ENCODE assay signal across 8 cellular contexts in the genomic region with DNA sequence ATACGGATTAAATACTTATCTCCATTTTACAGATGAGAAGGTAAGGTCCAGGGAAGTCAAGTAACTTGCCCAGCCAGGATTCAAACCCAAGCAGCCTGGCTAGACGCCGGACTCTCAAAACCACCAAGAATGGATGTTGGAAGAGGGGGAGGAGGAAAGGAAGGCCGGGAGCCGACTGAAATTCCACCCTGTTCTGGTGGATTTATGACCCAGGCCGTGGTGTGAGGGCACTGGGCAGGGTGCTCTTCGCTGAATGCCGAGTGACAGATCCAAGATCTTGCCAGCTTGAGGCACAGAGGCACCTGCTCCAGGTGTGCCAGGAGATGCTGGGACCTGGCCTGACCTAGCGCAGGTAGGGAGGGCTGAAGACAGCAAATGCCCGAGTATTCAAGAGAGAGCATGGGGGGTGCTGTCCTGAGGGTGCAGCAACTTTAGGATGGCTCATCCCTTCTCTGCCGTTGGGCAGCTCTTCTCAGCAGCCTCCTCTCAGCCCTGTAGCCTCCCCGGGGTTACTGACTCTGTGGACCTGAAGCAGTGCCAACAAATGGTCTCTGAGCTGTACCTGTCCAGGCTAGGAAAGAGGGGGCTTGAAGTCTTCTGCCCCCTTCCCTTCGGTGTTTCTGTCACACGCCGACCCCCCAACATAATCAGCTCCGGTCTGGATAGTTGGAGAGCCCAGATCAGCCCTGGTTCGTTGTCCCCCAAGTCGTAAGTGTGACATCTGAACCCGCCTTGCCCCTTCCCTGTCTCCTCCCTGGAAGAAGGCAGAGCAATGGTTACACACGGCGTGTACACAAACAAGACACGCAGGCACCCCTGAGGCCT. TPM values are rescaled to one million over a fixed set of nuclear protein-coding genes. Genes with fewer than 3 reads are reported as not detected.
DNase-seq lines count a peak whose midpoint lies in the region; ATAC-seq, FAIRE-seq and TF ChIP-seq lines count a peak whose summit lies in the region.

No MANE protein-coding gene starts in this region.

- H4K20me1 ChIP-seq in astrocyte (ENCODE audit: insufficient read depth, low read length): no peaks in the 10 kb centered on the region

- peak overlapping the region; percentile 30 for H3K4me3 ChIP-seq in astrocyte (ENCODE audit: insufficient read depth, low read depth, low read length)
- H3K4me3 ChIP-seq in right lobe of liver: peak overlapping the region; percentile 34 to 51 (median 37)
- H3K4me3 ChIP-seq in thyroid gland (replicated peaks in 1 of 3): peak overlapping the region in 1 of 3 donors; percentile 54
- peak overlapping the region in 1 of 2 donors; percentile 32 for H3K4me3 ChIP-seq in small intestine (ENCODE audit: low read depth in 1 of 2, low read length in 2 of 2)

- H3K27me3 Mint-ChIP-seq in T-helper 2 cell treated with Interferon-gamma antibody and Interleukin-4, amounts not matched to agents 5 μg/mL and 100 μg/mL, for 36 hours (ENCODE audit: low read depth): peaks cover 49% of the 10 kb centered on the region
- H3K27me3 Mint-ChIP-seq in astrocyte (ENCODE audit: low read depth, unreplicated experiment): peaks cover 4% of the 10 kb centered on the region

- H3K27ac Mint-ChIP-seq in T-helper 2 cell treated with Interferon-gamma antibody and Interleukin-4, amounts not matched to agents 5 μg/mL and 100 μg/mL, for 36 hours: no peak overlapping the region
- H3K27ac Mint-ChIP-seq in astrocyte (ENCODE audit: unreplicated experiment): peak overlapping the region; percentile 59

- H3K4me1 Mint-ChIP-seq in T-helper 2 cell treated with Interferon-gamma antibody and Interleukin-4, amounts not matched to agents 5 μg/mL and 100 μg/mL, for 36 hours (ENCODE audit: low read depth): peaks cover 3% of the 10 kb centered on the region
- H3K4me1 Mint-ChIP-seq in astrocyte (ENCODE audit: low read depth, unreplicated experiment): peaks cover 46% of the 10 kb centered on the region

- H3K27me3 ChIP-seq in astrocyte (ENCODE audit: insufficient read depth, low read length) (no peaks in the 10 kb centered on the region), right lobe of liver (no peaks in the 10 kb centered on the region), thyroid gland (no peaks in the 10 kb centered on the region), small intestine (ENCODE audit: control insufficient read depth in 2 of 2, insufficient read depth in 2 of 2, low read length in 2 of 2) (peaks cover 0 to 2% of the 10 kb centered on the region in 2 donors)

- peak overlapping the region; percentile 74 for H3K9ac ChIP-seq in astrocyte (ENCODE audit: low read length)

- H3K36me3 ChIP-seq in astrocyte (ENCODE audit: insufficient read depth, low read length): no peaks in the 10 kb centered on the region
- H3K36me3 ChIP-seq in right lobe of liver: no peaks in the 10 kb centered on the region
- H3K36me3 ChIP-seq in thyroid gland: no peaks in the 10 kb centered on the region
- H3K36me3 ChIP-seq in small intestine (ENCODE audit: control insufficient read depth in 2 of 2, insufficient read depth in 2 of 2, low read length in 2 of 2): no peaks in the 10 kb centered on the region

- H3K4me3 Mint-ChIP-seq in T-helper 2 cell treated with Interferon-gamma antibody and Interleukin-4, amounts not matched to agents 5 μg/mL and 100 μg/mL, for 36 hours: peak overlapping the region; percentile 69
- peak overlapping the region; percentile 70 for H3K4me3 Mint-ChIP-seq in astrocyte (ENCODE audit: unreplicated experiment)

- peak overlapping the region; percentile 82 for H2AFZ ChIP-seq in astrocyte (ENCODE audit: low read depth, low read length)

- H3K9me3 Mint-ChIP-seq in T-helper 2 cell treated with Interferon-gamma antibody and Interleukin-4, amounts not matched to agents 5 μg/mL and 100 μg/mL, for 36 hours: no peaks in the 10 kb centered on the region
- no peaks in the 10 kb centered on the region for H3K9me3 Mint-ChIP-seq in astrocyte (ENCODE audit: unreplicated experiment)

- DNase-seq in T-helper 2 cell treated with Interferon-gamma antibody and Interleukin-4, amounts not matched to agents 5 μg/mL and 100 μg/mL, for 36 hours (ENCODE audit: low spot score): no peak
- DNase-seq in T-helper 2 cell: no peak
- DNase-seq in astrocyte (ENCODE audit: low read depth): no peak
- peak in 1 of 3 donors; percentile 44 for DNase-seq in right lobe of liver
- DNase-seq in thyroid gland: no peak
- DNase-seq in small intestine: no peak

- no peak overlapping the region for H3K27ac ChIP-seq in astrocyte (ENCODE audit: low read depth, low read length)
- H3K27ac ChIP-seq in right lobe of liver: peak overlapping the region in 1 of 3 donors; percentile 37
- H3K27ac ChIP-seq in thyroid gland: peak overlapping the region; percentile 86 to 95 (median 90)
- H3K27ac ChIP-seq in small intestine (ENCODE audit: low read depth in 1 of 2, low read length in 1 of 2): peak overlapping the region in 1 of 2 donors; percentile 7

- intact Hi-C loops in right lobe of liver (cut with DNase I) (no loop called here), thyroid gland (cut with DNase I) (no loop called here)

- no peak for TF ChIP-seq POLR2A in right lobe of liver (IDR thresholded peaks at IDR 0.05)
- no peak for TF ChIP-seq POLR2A in thyroid gland (IDR thresholded peaks at IDR 0.05)

- TF ChIP-seq CTCF in astrocyte (IDR thresholded peaks at IDR 0.05; ENCODE audit: insufficient read depth, low read depth, low read length) (no peak), right lobe of liver (IDR thresholded peaks at IDR 0.05) (no peak), thyroid gland (IDR thresholded peaks at IDR 0.05) (no peak)

- FAIRE-seq in astrocyte (lab: Jason Lieb, UNC): no peak
- no peak for FAIRE-seq in small intestine (lab: Jason Lieb, UNC)

- H3K9me3 ChIP-seq in astrocyte (ENCODE audit: insufficient read depth, low read depth, low read length) (no peaks in the 10 kb centered on the region), right lobe of liver (no peaks in the 10 kb centered on the region), thyroid gland (no peaks in the 10 kb centered on the region), small intestine (ENCODE audit: control insufficient read depth, low read depth) (no peaks in the 10 kb centered on the region)

- 58% methylated on average over 14 of the region's 22 CpGs for WGBS in right lobe of liver (ENCODE audit: insufficient coverage, low coverage, low lambda C conversion rate, missing lambda C conversion rate)
- WGBS in thyroid gland, 2 donors: 73 to 79% methylated on average over 19 to 22 of the region's 22 CpGs
- 40 to 58% (median 50%) methylated on average over 22 of the region's 22 CpGs for WGBS in small intestine, 3 donors

- no peaks in the 10 kb centered on the region for H3K36me3 Mint-ChIP-seq in T-helper 2 cell treated with Interferon-gamma antibody and Interleukin-4, amounts not matched to agents 5 μg/mL and 100 μg/mL, for 36 hours (ENCODE audit: low read depth)
- peaks cover 3% of the 10 kb centered on the region for H3K36me3 Mint-ChIP-seq in astrocyte (ENCODE audit: low read depth, unreplicated experiment)

- H3K4me1 ChIP-seq in astrocyte (ENCODE audit: insufficient read depth, low read length): peaks cover 38% of the 10 kb centered on the region
- peaks cover 0 to 19% (median 0%) of the 10 kb centered on the region in 4 donors for H3K4me1 ChIP-seq in right lobe of liver
- peaks cover 41 to 61% of the 10 kb centered on the region in 2 donors for H3K4me1 ChIP-seq in thyroid gland
- no peaks in the 10 kb centered on the region for H3K4me1 ChIP-seq in small intestine (ENCODE audit: control insufficient read depth in 2 of 2, insufficient read depth in 1 of 2, low read depth in 1 of 2, low read length in 1 of 2)

- ATAC-seq in right lobe of liver (no peak), GM18511 (IDR thresholded peaks at IDR 0.05; ENCODE audit: unreplicated experiment) (no peak), HG03565 (IDR thresholded peaks at IDR 0.05; ENCODE audit: unreplicated experiment) (no peak)

- no peaks in the 10 kb centered on the region for H3K79me2 ChIP-seq in astrocyte (ENCODE audit: insufficient read depth, low read length)

- H3K4me2 ChIP-seq in astrocyte (ENCODE audit: low read length): peak overlapping the region; percentile 82

RNA-seq across cellular contexts. Expression of a gene that starts 0.7 kb away (rescaled TPM):
- total RNA-seq in astrocyte (26.6 and 41.2 TPM in 2 replicates), right lobe of liver (10 to 100 TPM in 3 of 6 experiments, 1 to 10 TPM in 1, under 1 TPM in 2; 0.51 to 33.4 (median 10.8) TPM), thyroid gland (10 to 100 TPM; 11.9 to 20.5 (median 15.3) TPM)
- under 1 TPM in 2 of 3 donors, not detected in 1; 0.27 to 0.72 TPM for polyA plus RNA-seq in small intestine
